32 cellular contexts compared by ENCODE assay signal in genomic region chr1:115428676-115429075, GRCh38.
A peak's percentile ranks its signal among the peaks of the same experiment; 100 is the strongest.
DNase-seq lines count a peak whose midpoint lies in the region; ATAC-seq and TF ChIP-seq lines count a peak whose summit lies in the region.
"Had no signal": no experiment of that assay in that cellular context is flagged by ENCODE, and none has a peak within 500 bp of the region (broad histone marks: within the 10 kb centered on the region; RNA-seq: fewer than 3 reads in every experiment).

No MANE protein-coding gene starts in this region.

- H2AFZ ChIP-seq in mammary epithelial cell (ENCODE audit: low read depth, low read length) (no peak overlapping the region), osteoblast (ENCODE audit: low read length) (no peak overlapping the region)

- H3K27ac ChIP-seq in mammary epithelial cell (ENCODE audit: insufficient read depth, low read depth, low read length) (no peak overlapping the region), osteoblast (ENCODE audit: low read depth, low read length) (peak overlapping the region; percentile 92)
- H3K27ac ChIP-seq: coronary artery, foreskin keratinocyte, heart right ventricle, psoas muscle, SK-N-MC, tibial artery had no signal

- CTCF ChIA-PET in mammary epithelial cell (lab: Charles Lee; ENCODE audit: low non-redundant PET) = no interaction called here

- H3K4me1 ChIP-seq in mammary epithelial cell (ENCODE audit: insufficient read depth, low read length) = peaks cover 55% of the 10 kb centered on the region
- H3K4me1 ChIP-seq in osteoblast (ENCODE audit: insufficient read depth, low read length) = peaks cover 65% of the 10 kb centered on the region
- H3K4me1 ChIP-seq: psoas muscle had no signal

- intact Hi-C loops in mammary epithelial cell (cut with micrococcal nuclease) = no loop called here
- intact Hi-C loops in activated CD4-positive, alpha-beta T cell treated with anti-CD3 and anti-CD28 coated beads, Interleukin-2, amount 10 ng/mL, durations not matched to agents 24 days and 14 days (cut with micrococcal nuclease) = no loop called here

- WGBS in mammary epithelial cell (ENCODE audit: low coverage, missing lambda C conversion rate) = 80% methylated on average over 1 of the region's 1 CpG

- H3K27ac Mint-ChIP-seq in activated CD4-positive, alpha-beta T cell treated with anti-CD3 and anti-CD28 coated beads, Interleukin-2, amount 10 ng/mL, durations not matched to agents 24 days and 14 days = no peak overlapping the region
- H3K27ac Mint-ChIP-seq: activated naive CD8-positive, alpha-beta T cell treated with anti-CD3 and anti-CD28 coated beads, Interleukin-2, amount 50 U/mL, for 24 hours; natural killer cell had no signal

- H3K9me3 Mint-ChIP-seq in activated CD4-positive, alpha-beta T cell treated with anti-CD3 and anti-CD28 coated beads, Interleukin-2, amount 10 ng/mL, durations not matched to agents 24 days and 14 days = no peaks in the 10 kb centered on the region
- H3K9me3 Mint-ChIP-seq: activated naive CD8-positive, alpha-beta T cell treated with anti-CD3 and anti-CD28 coated beads, Interleukin-2, amount 50 U/mL, for 24 hours; natural killer cell had no signal

- H3K79me2 ChIP-seq in mammary epithelial cell (ENCODE audit: insufficient read depth, low read length) = no peaks in the 10 kb centered on the region
- H3K79me2 ChIP-seq in osteoblast (ENCODE audit: insufficient read depth, low read length) = no peaks in the 10 kb centered on the region

- no peak for TF ChIP-seq CTCF in mammary epithelial cell (conservative IDR thresholded peaks at IDR 0.05 in 1 of 2, IDR thresholded peaks at IDR 0.05 in 1 of 2; ENCODE audit: extremely low read depth in 1 of 2, insufficient read depth in 1 of 2, low read depth in 1 of 2, low read length in 2 of 2)
- TF ChIP-seq CTCF in osteoblast (IDR thresholded peaks at IDR 0.05; ENCODE audit: extremely low read depth, low read depth, low read length) = no peak

- no peaks in the 10 kb centered on the region for H3K36me3 ChIP-seq in mammary epithelial cell (ENCODE audit: insufficient read depth, low read length)
- no peaks in the 10 kb centered on the region for H3K36me3 ChIP-seq in osteoblast (ENCODE audit: insufficient read depth, low read length)
- H3K36me3 ChIP-seq: heart right ventricle, tibial artery had no signal

- no peaks in the 10 kb centered on the region for H4K20me1 ChIP-seq in mammary epithelial cell (ENCODE audit: insufficient read depth, low read length)
- no peaks in the 10 kb centered on the region for H4K20me1 ChIP-seq in osteoblast (ENCODE audit: insufficient read depth, low read length)

- H3K4me2 ChIP-seq in mammary epithelial cell (ENCODE audit: insufficient read depth, low read depth, low read length) (no peak overlapping the region), osteoblast (ENCODE audit: insufficient read depth, low read length) (no peak overlapping the region)

- H3K4me3 ChIP-seq in mammary epithelial cell (replicated peaks in 1 of 3; ENCODE audit: insufficient read depth in 1 of 3, low read depth in 2 of 3, low read length in 3 of 3) = no peak overlapping the region
- H3K4me3 ChIP-seq in osteoblast (ENCODE audit: insufficient read depth, low read length) = no peak overlapping the region
- H3K4me3 ChIP-seq: coronary artery, heart right ventricle, mucosa of descending colon, psoas muscle, SK-N-MC, tibial artery had no signal

- no peak overlapping the region for H3K4me3 Mint-ChIP-seq in activated CD4-positive, alpha-beta T cell treated with anti-CD3 and anti-CD28 coated beads, Interleukin-2, amount 10 ng/mL, durations not matched to agents 24 days and 14 days
- H3K4me3 Mint-ChIP-seq: activated naive CD8-positive, alpha-beta T cell treated with anti-CD3 and anti-CD28 coated beads, Interleukin-2, amount 50 U/mL, for 24 hours; natural killer cell had no signal

- no peaks in the 10 kb centered on the region for H3K27me3 Mint-ChIP-seq in activated CD4-positive, alpha-beta T cell treated with anti-CD3 and anti-CD28 coated beads, Interleukin-2, amount 10 ng/mL, durations not matched to agents 24 days and 14 days

- no peak for ATAC-seq in HG03108 (IDR thresholded peaks at IDR 0.05; ENCODE audit: unreplicated experiment)
- ATAC-seq: activated CD4-positive, CD25-positive, alpha-beta regulatory T cell treated with anti-CD3 and anti-CD28 coated beads, Interleukin-2, amount 50 U/mL, for 24 hours; activated naive CD8-positive, alpha-beta T cell treated with anti-CD3 and anti-CD28 coated beads, Interleukin-2, amount 50 U/mL, for 24 hours; foreskin keratinocyte; heart right ventricle; mucosa of descending colon; natural killer cell; psoas muscle; sciatic nerve had no signal

- no peaks in the 10 kb centered on the region for H3K9me3 ChIP-seq in mammary epithelial cell (replicated peaks; ENCODE audit: insufficient read depth, low read length)
- no peaks in the 10 kb centered on the region for H3K9me3 ChIP-seq in osteoblast (ENCODE audit: low read depth, low read length)
- H3K9me3 ChIP-seq: heart right ventricle, mucosa of descending colon, psoas muscle, tibial artery had no signal

- dilution Hi-C loops in mammary epithelial cell (cut with HindIII; ENCODE audit: low sequenced_read_pairs) = no loop called here

- in situ Hi-C loops in mammary epithelial cell (cut with MboI; ENCODE audit: low sequenced_read_pairs in 2 of 2) = no loop called here

- no peaks in the 10 kb centered on the region for H3K36me3 Mint-ChIP-seq in activated CD4-positive, alpha-beta T cell treated with anti-CD3 and anti-CD28 coated beads, Interleukin-2, amount 10 ng/mL, durations not matched to agents 24 days and 14 days (ENCODE audit: low read depth)
- H3K36me3 Mint-ChIP-seq: natural killer cell had no signal

- H3K9ac ChIP-seq in mammary epithelial cell (ENCODE audit: insufficient read depth, low read length) = no peak overlapping the region

- DNase-seq in ELR (ENCODE audit: low read depth) = peak; percentile 80
- DNase-seq in NCI-H226 = peak; percentile 73
- DNase-seq in mammary epithelial cell = peak; percentile 16
- no peak for DNase-seq in osteoblast (ENCODE audit: insufficient read length, low spot score, missing footprints)
- no peak for DNase-seq in activated CD8-positive, alpha-beta memory T cell treated with anti-CD3 and anti-CD28 coated beads for 24 hours
- no peak for DNase-seq in activated CD4-positive, alpha-beta T cell treated with anti-CD3 and anti-CD28 coated beads, Interleukin-2, amount 10 ng/mL, durations not matched to agents 24 days and 14 days
- DNase-seq: activated CD4-positive, alpha-beta T cell treated with anti-CD3 and anti-CD28 coated beads, Interleukin-2, amount 50 U/mL, for 48 hours; activated CD8-positive, alpha-beta memory T cell treated with anti-CD3 and anti-CD28 coated beads, Interleukin-2, amount 50 U/mL, for 4 hours; activated naive CD4-positive, alpha-beta T cell; activated naive CD8-positive, alpha-beta T cell treated with anti-CD3 and anti-CD28 coated beads, Interleukin-2, amount 50 U/mL, for 24 hours; C1 segment of cervical spinal cord; caudate nucleus; COR-L47; effector CD8-positive, alpha-beta T cell; GF-D8; heart right ventricle; mucosa of descending colon; natural killer cell; NCI-H1048; NCI-H2107; NCI-H82; occipital lobe; psoas muscle; stimulated activated CD4-positive, alpha-beta T cell treated with anti-CD3 and anti-CD28 coated beads, Interleukin-12 subunit alpha, Interleukin-12 subunit beta, amount 100 ng/mL, for 4 hours; stimulated activated CD4-positive, alpha-beta T cell treated with anti-CD3 and anti-CD28 coated beads, Interleukin-4, amount 100 ng/mL, for 1 hour; tibial artery had no signal

- H3K4me1 Mint-ChIP-seq in activated CD4-positive, alpha-beta T cell treated with anti-CD3 and anti-CD28 coated beads, Interleukin-2, amount 10 ng/mL, durations not matched to agents 24 days and 14 days = no peaks in the 10 kb centered on the region
- H3K4me1 Mint-ChIP-seq: natural killer cell had no signal

- H3K27me3 ChIP-seq in mammary epithelial cell (ENCODE audit: insufficient read depth, low read length) (no peaks in the 10 kb centered on the region), osteoblast (ENCODE audit: insufficient read depth, low read length) (no peaks in the 10 kb centered on the region)
- H3K27me3 ChIP-seq: foreskin keratinocyte, tibial artery had no signal

- no TSS peak for BruUV-seq in mammary epithelial cell (replicated peaks; lab: Mats Ljungman, UMichigan)

Comparison
In these comparisons a context has a peak if more than half of its experiments do, and no peak if none do; other contexts are left out.
1. DNase-seq: peak in ELR (single experiment), NCI-H226 (single experiment) and mammary epithelial cell (single experiment); none in osteoblast (single experiment), activated CD8-positive, alpha-beta memory T cell treated with anti-CD3 and anti-CD28 coated beads for 24 hours (single experiment) and activated CD4-positive, alpha-beta T cell treated with anti-CD3 and anti-CD28 coated beads, Interleukin-2, amount 10 ng/mL, durations not matched to agents 24 days and 14 days (single experiment).